ENCODE assay signal across 13 cellular contexts in the genomic region with DNA sequence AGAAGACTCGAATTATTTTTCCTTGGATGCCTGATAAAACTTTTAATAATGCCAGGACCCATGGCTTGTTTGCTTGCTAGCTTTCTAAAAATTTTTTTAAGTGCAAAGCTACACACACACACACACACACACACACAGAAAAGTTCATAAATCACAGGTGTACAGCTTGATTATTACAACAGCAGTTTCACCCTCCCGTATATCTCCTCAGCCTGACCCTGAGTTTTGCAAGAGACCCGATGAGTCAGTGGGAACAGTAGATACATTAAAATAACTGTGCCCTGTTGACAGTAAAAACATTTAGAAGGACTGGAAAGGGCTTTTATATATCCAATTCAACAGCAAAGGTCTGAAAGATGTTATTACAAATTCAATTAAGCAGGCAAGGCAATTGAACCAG. TPM values are rescaled to one million over a fixed set of nuclear protein-coding genes. Genes with fewer than 3 reads are reported as not detected.
DNase-seq lines count a peak whose midpoint lies in the region; ATAC-seq and TF ChIP-seq lines count a peak whose summit lies in the region.
"Had no signal": no experiment of that assay in that cellular context is flagged by ENCODE, and none has a peak within 500 bp of the region (broad histone marks: within the 10 kb centered on the region; RNA-seq: fewer than 3 reads in every experiment).

No MANE protein-coding gene starts in this region.

- peaks cover 0 to 54% (median 3%) of the 10 kb centered on the region in 3 donors for H3K36me3 Mint-ChIP-seq in naive thymus-derived CD8-positive, alpha-beta T cell

- no peak for TF ChIP-seq CTCF in right atrium auricular region (IDR thresholded peaks at IDR 0.05)
- TF ChIP-seq CTCF in RWPE1 (conservative IDR thresholded peaks at IDR 0.05; ENCODE audit: low read depth), result no peak
- no peak for TF ChIP-seq CTCF in fibroblast of villous mesenchyme (IDR thresholded peaks at IDR 0.05; ENCODE audit: insufficient read depth, low read depth, low read length)
- no peak for TF ChIP-seq CTCF in uterus (IDR thresholded peaks at IDR 0.05)

- CTCF ChIA-PET in RWPE1 (lab: Yijun Ruan, JAX), result interaction anchor here (0.6 kb wide), 1 partner anchor 43 kb away, joined by 4 read pairs; no protein-coding TSS in a partner anchor

- POLR2A ChIA-PET in RWPE1 (lab: Yijun Ruan, JAX; ENCODE audit: low non-redundant PET), result interaction anchor here (0.7 kb wide), 1 partner anchor 341 kb away, joined by 3 read pairs; no protein-coding TSS in a partner anchor
- POLR2A ChIA-PET in naive thymus-derived CD8-positive, alpha-beta T cell (lab: Charles Lee), result no interaction called here

- peaks cover 0 to 14% (median 4%) of the 10 kb centered on the region in 4 donors for H3K4me1 Mint-ChIP-seq in naive thymus-derived CD8-positive, alpha-beta T cell

- no peak overlapping the region for H3K4me3 Mint-ChIP-seq in naive thymus-derived CD8-positive, alpha-beta T cell
- H3K4me3 Mint-ChIP-seq: T-helper 2 cell treated with Interferon-gamma antibody and Interleukin-4, amounts not matched to agents 5 μg/mL and 100 μg/mL, for 36 hours had no signal

- H3K4me3 ChIP-seq in right atrium auricular region, result no peak overlapping the region
- no peak overlapping the region for H3K4me3 ChIP-seq in fibroblast of villous mesenchyme (ENCODE audit: low read depth, low read length)
- H3K4me3 ChIP-seq in uterus, result no peak overlapping the region

- H3K36me3 ChIP-seq in right atrium auricular region (no peaks in the 10 kb centered on the region), uterus (no peaks in the 10 kb centered on the region)

- H3K9me3 Mint-ChIP-seq in naive thymus-derived CD8-positive, alpha-beta T cell, result no peaks in the 10 kb centered on the region
- H3K9me3 Mint-ChIP-seq: T-helper 2 cell treated with Interferon-gamma antibody and Interleukin-4, amounts not matched to agents 5 μg/mL and 100 μg/mL, for 36 hours had no signal

- peak overlapping the region in 5 of 10 donors; percentile 9 to 61 (median 48) for H3K27ac Mint-ChIP-seq in naive thymus-derived CD8-positive, alpha-beta T cell
- H3K27ac Mint-ChIP-seq: T-helper 2 cell treated with Interferon-gamma antibody and Interleukin-4, amounts not matched to agents 5 μg/mL and 100 μg/mL, for 36 hours had no signal

- no peaks in the 10 kb centered on the region for H3K9me3 ChIP-seq in right atrium auricular region
- no peaks in the 10 kb centered on the region for H3K9me3 ChIP-seq in uterus

- H3K27ac ChIP-seq in right atrium auricular region (no peak overlapping the region), RWPE1 (peak overlapping the region; percentile 59), uterus (no peak overlapping the region)
- H3K27ac ChIP-seq: C4-2B had no signal

- H3K4me1 ChIP-seq in right atrium auricular region (no peaks in the 10 kb centered on the region), uterus (no peaks in the 10 kb centered on the region)

- H3K27me3 Mint-ChIP-seq in naive thymus-derived CD8-positive, alpha-beta T cell, result no peaks in the 10 kb centered on the region

- intact Hi-C loops in left ventricle myocardium superior (cut with micrococcal nuclease) (no loop called here), uterus (cut with DNase I; ENCODE audit: low total_unique reads) (loop anchor here (2.0 kb wide), 1 partner anchor 27 kb away; no protein-coding TSS in a partner anchor)

- TF ChIP-seq POLR2A in uterus (IDR thresholded peaks at IDR 0.05), result no peak

- ATAC-seq in left ventricle myocardium superior, result peak; percentile 83
- no peak for ATAC-seq in naive thymus-derived CD8-positive, alpha-beta T cell

- no peak for DNase-seq in left ventricle myocardium superior
- DNase-seq in right atrium auricular region (ENCODE audit: low spot score), result no peak
- DNase-seq in RWPE1 (ENCODE audit: low spot score), result peak; percentile 78
- peak; percentile 93 for DNase-seq in fibroblast of villous mesenchyme (ENCODE audit: low read depth)
- peak; percentile 40 to 72 for DNase-seq in uterus
- DNase-seq in NCI-H128 (lab: John Stamatoyannopoulos, UW; ENCODE audit: unreplicated experiment), result no peak
- no peak for DNase-seq in naive thymus-derived CD8-positive, alpha-beta T cell
- DNase-seq in NCI-H524 (lab: John Stamatoyannopoulos, UW), result no peak
- DNase-seq: activated CD8-positive, alpha-beta memory T cell treated with anti-CD3 and anti-CD28 coated beads, Interleukin-2, amount 50 U/mL, for 48 hours; GOT3; NCI-H1048 had no signal

- H3K27me3 ChIP-seq in right atrium auricular region (no peaks in the 10 kb centered on the region), uterus (no peaks in the 10 kb centered on the region)

RNA-seq across cellular contexts. Expression of a gene that starts 46.7 kb away (rescaled TPM):
- 82.6 TPM for total RNA-seq in left ventricle myocardium superior
- 100 to 1,000 TPM; 120 TPM for total RNA-seq in right atrium auricular region
- total RNA-seq in fibroblast of villous mesenchyme, result 120 and 149 TPM in 2 replicates
- 100 to 1,000 TPM in 1 of 4 donors, 10 to 100 TPM in 3; 69.2 to 137 (median 94.1) TPM for total RNA-seq in uterus
- total RNA-seq in naive thymus-derived CD8-positive, alpha-beta T cell, result 10 to 100 TPM; 79.9 to 83.2 TPM
- polyA plus RNA-seq in naive thymus-derived CD8-positive, alpha-beta T cell, result 100 to 1,000 TPM; 171 to 182 (median 173) TPM

Comparison
In these comparisons a context has a peak if more than half of its experiments do, and no peak if none do; other contexts are left out.
1. DNase-seq: peak in RWPE1 (single experiment), fibroblast of villous mesenchyme (single experiment) and uterus (2 of 2); none in left ventricle myocardium superior (single experiment), right atrium auricular region (single experiment), NCI-H128 (single experiment), naive thymus-derived CD8-positive, alpha-beta T cell (0 of 10) and NCI-H524 (0 of 2).